In genomic region chr1:65469889-65470340, GRCh38 we compare ENCODE assay signal across 1 cellular context.
TF ChIP-seq lines count a peak whose summit lies in the region.

No MANE protein-coding gene starts in this region.

TF ChIP-seq in K562, 482 proteins besides CTCF, POLR2A, EP300 and RAD21 (continued from another document and continues in another):
- TF ChIP-seq CHD7 (IDR thresholded peaks at IDR 0.05; ENCODE audit: low read depth, low read length) (no peak), KLF13 (tag; IDR thresholded peaks at IDR 0.05; ENCODE audit: borderline replicate concordance, low read depth) (no peak), PHF8 (IDR thresholded peaks at IDR 0.05; ENCODE audit: borderline replicate concordance, low read length) (no peak), ZBTB34 (CRISPR knock-in tag; IDR thresholded peaks at IDR 0.05) (no peak), ZNF224 (CRISPR knock-in tag; IDR thresholded peaks at IDR 0.05) (no peak), RNF2 (IDR thresholded peaks at IDR 0.05) (no peak), BDP1 (IDR thresholded peaks at IDR 0.05; ENCODE audit: insufficient read depth, insufficient read length) (no peak), CCNT2 (IDR thresholded peaks at IDR 0.05; ENCODE audit: borderline replicate concordance, extremely low read depth, insufficient read length, low read depth, low read length) (no peak), EGR1 (conservative IDR thresholded peaks at IDR 0.05) (no peak), TBP (optimal IDR thresholded peaks at IDR 0.05; ENCODE audit: low read depth, low read length) (no peak), ZNF184 (CRISPR knock-in tag; IDR thresholded peaks at IDR 0.05) (no peak), ZNF41 (CRISPR knock-in tag; conservative IDR thresholded peaks at IDR 0.05) (peak; percentile 38; the same call in 1 of the 2 replicates), GABPB2 (CRISPR knock-in tag; conservative IDR thresholded peaks at IDR 0.05) (no peak), CAMTA2 (CRISPR knock-in tag; conservative IDR thresholded peaks at IDR 0.05) (no peak), MECOM (CRISPR knock-in tag; IDR thresholded peaks at IDR 0.05) (no peak), RAD51 (IDR thresholded peaks at IDR 0.05; ENCODE audit: borderline replicate concordance, low read depth) (no peak), MLLT1 (IDR thresholded peaks at IDR 0.05) (0 out of 4 replicates have a peak, but pooled peaks of 1 of the 2 experiments have one; percentile 48), HLTF (IDR thresholded peaks at IDR 0.05) (no peak), SIN3B (IDR thresholded peaks at IDR 0.05; ENCODE audit: low read depth) (no peak), MCM2 (IDR thresholded peaks at IDR 0.05; ENCODE audit: low read depth) (no peak), NR4A1 (CRISPR knock-in tag; IDR thresholded peaks at IDR 0.05) (no peak), NR4A1 (tag; IDR thresholded peaks at IDR 0.05) (0 out of 2 replicates have a peak, but pooled peaks have one; percentile 74), RBFOX2 (IDR thresholded peaks at IDR 0.05; ENCODE audit: low read depth, low read length) (no peak), TARDBP (IDR thresholded peaks at IDR 0.05) (no peak), OTX1 (CRISPR knock-in tag; IDR thresholded peaks at IDR 0.05) (no peak), MCM7 (IDR thresholded peaks at IDR 0.05) (no peak), NFIX (CRISPR knock-in tag; IDR thresholded peaks at IDR 0.05; ENCODE audit: low read depth) (peak; percentile 10; the same call in 1 of the 2 replicates), POLR2B (IDR thresholded peaks at IDR 0.05; ENCODE audit: low read depth, partially characterized antibody) (no peak), CREB3L1 (IDR thresholded peaks at IDR 0.05; ENCODE audit: borderline replicate concordance, low read depth) (peak; percentile 9; the same call in 1 of the 2 replicates), TBL1XR1 (IDR thresholded peaks at IDR 0.05; ENCODE audit: low read length in 2 of 2) (no peak), KLF1 (tag; IDR thresholded peaks at IDR 0.05) (no peak), SUPT5H (IDR thresholded peaks at IDR 0.05) (no peak), STAT5B (CRISPR knock-in tag; IDR thresholded peaks at IDR 0.05) (no peak), KLF10 (CRISPR knock-in tag; IDR thresholded peaks at IDR 0.05) (no peak)
- TF ChIP-seq, protein P1, sequence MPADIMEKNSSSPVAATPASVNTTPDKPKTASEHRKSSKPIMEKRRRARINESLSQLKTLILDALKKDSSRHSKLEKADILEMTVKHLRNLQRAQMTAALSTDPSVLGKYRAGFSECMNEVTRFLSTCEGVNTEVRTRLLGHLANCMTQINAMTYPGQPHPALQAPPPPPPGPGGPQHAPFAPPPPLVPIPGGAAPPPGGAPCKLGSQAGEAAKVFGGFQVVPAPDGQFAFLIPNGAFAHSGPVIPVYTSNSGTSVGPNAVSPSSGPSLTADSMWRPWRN (IDR thresholded peaks at IDR 0.05; ENCODE audit: low read depth), result no peak
- TF ChIP-seq, protein P2, sequence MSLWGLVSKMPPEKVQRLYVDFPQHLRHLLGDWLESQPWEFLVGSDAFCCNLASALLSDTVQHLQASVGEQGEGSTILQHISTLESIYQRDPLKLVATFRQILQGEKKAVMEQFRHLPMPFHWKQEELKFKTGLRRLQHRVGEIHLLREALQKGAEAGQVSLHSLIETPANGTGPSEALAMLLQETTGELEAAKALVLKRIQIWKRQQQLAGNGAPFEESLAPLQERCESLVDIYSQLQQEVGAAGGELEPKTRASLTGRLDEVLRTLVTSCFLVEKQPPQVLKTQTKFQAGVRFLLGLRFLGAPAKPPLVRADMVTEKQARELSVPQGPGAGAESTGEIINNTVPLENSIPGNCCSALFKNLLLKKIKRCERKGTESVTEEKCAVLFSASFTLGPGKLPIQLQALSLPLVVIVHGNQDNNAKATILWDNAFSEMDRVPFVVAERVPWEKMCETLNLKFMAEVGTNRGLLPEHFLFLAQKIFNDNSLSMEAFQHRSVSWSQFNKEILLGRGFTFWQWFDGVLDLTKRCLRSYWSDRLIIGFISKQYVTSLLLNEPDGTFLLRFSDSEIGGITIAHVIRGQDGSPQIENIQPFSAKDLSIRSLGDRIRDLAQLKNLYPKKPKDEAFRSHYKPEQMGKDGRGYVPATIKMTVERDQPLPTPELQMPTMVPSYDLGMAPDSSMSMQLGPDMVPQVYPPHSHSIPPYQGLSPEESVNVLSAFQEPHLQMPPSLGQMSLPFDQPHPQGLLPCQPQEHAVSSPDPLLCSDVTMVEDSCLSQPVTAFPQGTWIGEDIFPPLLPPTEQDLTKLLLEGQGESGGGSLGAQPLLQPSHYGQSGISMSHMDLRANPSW (CRISPR knock-in tag; IDR thresholded peaks at IDR 0.05), result no peak
- TF ChIP-seq, protein P3, sequence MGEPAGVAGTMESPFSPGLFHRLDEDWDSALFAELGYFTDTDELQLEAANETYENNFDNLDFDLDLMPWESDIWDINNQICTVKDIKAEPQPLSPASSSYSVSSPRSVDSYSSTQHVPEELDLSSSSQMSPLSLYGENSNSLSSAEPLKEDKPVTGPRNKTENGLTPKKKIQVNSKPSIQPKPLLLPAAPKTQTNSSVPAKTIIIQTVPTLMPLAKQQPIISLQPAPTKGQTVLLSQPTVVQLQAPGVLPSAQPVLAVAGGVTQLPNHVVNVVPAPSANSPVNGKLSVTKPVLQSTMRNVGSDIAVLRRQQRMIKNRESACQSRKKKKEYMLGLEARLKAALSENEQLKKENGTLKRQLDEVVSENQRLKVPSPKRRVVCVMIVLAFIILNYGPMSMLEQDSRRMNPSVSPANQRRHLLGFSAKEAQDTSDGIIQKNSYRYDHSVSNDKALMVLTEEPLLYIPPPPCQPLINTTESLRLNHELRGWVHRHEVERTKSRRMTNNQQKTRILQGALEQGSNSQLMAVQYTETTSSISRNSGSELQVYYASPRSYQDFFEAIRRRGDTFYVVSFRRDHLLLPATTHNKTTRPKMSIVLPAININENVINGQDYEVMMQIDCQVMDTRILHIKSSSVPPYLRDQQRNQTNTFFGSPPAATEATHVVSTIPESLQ (CRISPR knock-in tag; IDR thresholded peaks at IDR 0.05), result no peak
- TF ChIP-seq, protein P4, sequence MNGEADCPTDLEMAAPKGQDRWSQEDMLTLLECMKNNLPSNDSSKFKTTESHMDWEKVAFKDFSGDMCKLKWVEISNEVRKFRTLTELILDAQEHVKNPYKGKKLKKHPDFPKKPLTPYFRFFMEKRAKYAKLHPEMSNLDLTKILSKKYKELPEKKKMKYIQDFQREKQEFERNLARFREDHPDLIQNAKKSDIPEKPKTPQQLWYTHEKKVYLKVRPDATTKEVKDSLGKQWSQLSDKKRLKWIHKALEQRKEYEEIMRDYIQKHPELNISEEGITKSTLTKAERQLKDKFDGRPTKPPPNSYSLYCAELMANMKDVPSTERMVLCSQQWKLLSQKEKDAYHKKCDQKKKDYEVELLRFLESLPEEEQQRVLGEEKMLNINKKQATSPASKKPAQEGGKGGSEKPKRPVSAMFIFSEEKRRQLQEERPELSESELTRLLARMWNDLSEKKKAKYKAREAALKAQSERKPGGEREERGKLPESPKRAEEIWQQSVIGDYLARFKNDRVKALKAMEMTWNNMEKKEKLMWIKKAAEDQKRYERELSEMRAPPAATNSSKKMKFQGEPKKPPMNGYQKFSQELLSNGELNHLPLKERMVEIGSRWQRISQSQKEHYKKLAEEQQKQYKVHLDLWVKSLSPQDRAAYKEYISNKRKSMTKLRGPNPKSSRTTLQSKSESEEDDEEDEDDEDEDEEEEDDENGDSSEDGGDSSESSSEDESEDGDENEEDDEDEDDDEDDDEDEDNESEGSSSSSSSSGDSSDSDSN (IDR thresholded peaks at IDR 0.05; ENCODE audit: borderline replicate concordance in 1 of 2, low read depth in 2 of 2, low read length in 2 of 2), result no peak
